ENCODE assay signal across 2 cellular contexts in genomic region chrX:73817381-73818199, GRCh38.
TF ChIP-seq lines count a peak whose summit lies in the region.

No MANE protein-coding gene starts in this region.

TF ChIP-seq in SK-N-SH treated with all-trans-retinoic acid at 6 μM for 48 hours, 23 proteins besides CTCF, POLR2A, EP300 and RAD21:
- TF ChIP-seq CSRNP3 (CRISPR knock-in tag; IDR thresholded peaks at IDR 0.05) (no peak), ARNTL (CRISPR knock-in tag; IDR thresholded peaks at IDR 0.05; ENCODE audit: borderline replicate concordance, low read depth) (no peak), ZFP30 (CRISPR knock-in tag; IDR thresholded peaks at IDR 0.05) (no peak), PPARA (CRISPR knock-in tag; IDR thresholded peaks at IDR 0.05; ENCODE audit: borderline replicate concordance) (no peak), SNAI2 (CRISPR knock-in tag; IDR thresholded peaks at IDR 0.05) (no peak), TOX (CRISPR knock-in tag; IDR thresholded peaks at IDR 0.05; ENCODE audit: borderline replicate concordance) (no peak), ZNF8 (CRISPR knock-in tag; IDR thresholded peaks at IDR 0.05) (no peak), ZNF565 (CRISPR knock-in tag; conservative IDR thresholded peaks at IDR 0.05; ENCODE audit: low read depth) (no peak), CSDC2 (CRISPR knock-in tag; IDR thresholded peaks at IDR 0.05) (no peak), RARB (CRISPR knock-in tag; IDR thresholded peaks at IDR 0.05) (no peak), ESRRG (CRISPR knock-in tag; IDR thresholded peaks at IDR 0.05) (no peak), TSHZ2 (CRISPR knock-in tag; IDR thresholded peaks at IDR 0.05) (no peak), ISL1 (CRISPR knock-in tag; IDR thresholded peaks at IDR 0.05) (no peak)

TF ChIP-seq in GM23338, 12 proteins besides CTCF, POLR2A, EP300 and RAD21 (continued from another document):
- no peak for TF ChIP-seq ZNF462 (CRISPR knock-in tag; IDR thresholded peaks at IDR 0.05)
- no peak for TF ChIP-seq EZH2 (IDR thresholded peaks at IDR 0.05; ENCODE audit: low read depth, unreplicated experiment)
- no peak for TF ChIP-seq JUNB (IDR thresholded peaks at IDR 0.05; ENCODE audit: unreplicated experiment)
- TF ChIP-seq ZNF114 (CRISPR knock-in tag; IDR thresholded peaks at IDR 0.05): no peak
- no peak for TF ChIP-seq REST (IDR thresholded peaks at IDR 0.05; ENCODE audit: unreplicated experiment)
- no peak for TF ChIP-seq STAT1 (IDR thresholded peaks at IDR 0.05; ENCODE audit: unreplicated experiment)
- no peak for TF ChIP-seq CREB1 (CRISPR knock-in tag; IDR thresholded peaks at IDR 0.05; ENCODE audit: low read depth)
TF ChIP-seq in GM23338: peak in this region for 0.
